Comparison of ENCODE assay signal across 16 cellular contexts in genomic region chr6:158013904-158014504, GRCh38. TPM values are rescaled to one million over a fixed set of nuclear protein-coding genes. Genes with fewer than 3 reads are reported as not detected.
DNase-seq lines count a peak whose midpoint lies in the region; ATAC-seq and TF ChIP-seq lines count a peak whose summit lies in the region.
"Had no signal": no experiment of that assay in that cellular context is flagged by ENCODE, and none has a peak within 500 bp of the region (broad histone marks: within the 10 kb centered on the region; RNA-seq: fewer than 3 reads in every experiment).

No MANE protein-coding gene starts in this region.

- TF ChIP-seq CTCF in WERI-Rb-1 (IDR thresholded peaks at IDR 0.05; ENCODE audit: low read depth, low read length) (no peak), A673 (conservative IDR thresholded peaks at IDR 0.05; ENCODE audit: low read depth, low read length) (no peak), esophagus squamous epithelium (IDR thresholded peaks at IDR 0.05) (no peak)

- peak; percentile 60 for ATAC-seq in GM18511 (IDR thresholded peaks at IDR 0.05; ENCODE audit: unreplicated experiment)
- no peak for ATAC-seq in naive thymus-derived CD4-positive, alpha-beta T cell
- ATAC-seq: gastrocnemius medialis, pancreas had no signal

- H3K27ac Mint-ChIP-seq in activated CD4-positive, alpha-beta memory T cell treated with anti-CD3 and anti-CD28 coated beads for 36 hours: peak overlapping the region; percentile 12
- no peak overlapping the region for H3K27ac Mint-ChIP-seq in activated CD4-positive, alpha-beta memory T cell treated with anti-CD3 and anti-CD28 coated beads, Interleukin-2, amount 10 ng/mL, durations not matched to agents 7 days and 5 days
- peak overlapping the region in 6 of 9 donors; percentile 2 to 82 (median 54) for H3K27ac Mint-ChIP-seq in naive thymus-derived CD4-positive, alpha-beta T cell

- CTCF ChIA-PET in activated CD4-positive, alpha-beta memory T cell treated with anti-CD3 and anti-CD28 coated beads for 36 hours (lab: Charles Lee): interaction anchor here (0.6 to 3.6 kb wide), 3 partner anchors 12 to 42 kb away, joined by 3 to 28 read pairs (median 3); no protein-coding TSS in a partner anchor
- CTCF ChIA-PET in activated CD4-positive, alpha-beta memory T cell treated with anti-CD3 and anti-CD28 coated beads, Interleukin-2, amount 10 ng/mL, durations not matched to agents 7 days and 5 days (lab: Charles Lee): interaction anchor here (2.3 to 2.4 kb wide), 2 partner anchors 12 kb away, joined by 17 to 24 read pairs; no protein-coding TSS in a partner anchor
- CTCF ChIA-PET in naive thymus-derived CD4-positive, alpha-beta T cell (lab: Charles Lee): interaction anchor here (1.6 to 4.1 kb wide), 3 partner anchors 12 to 58 kb away, joined by 3 to 21 read pairs (median 20); no protein-coding TSS in a partner anchor
- CTCF ChIA-PET in A673 (lab: Charles Lee): interaction anchor here (1.2 kb wide), 1 partner anchor 13 kb away, joined by 4 read pairs; no protein-coding TSS in a partner anchor

- 80 to 93% methylated on average over 4 of the region's 4 CpGs for WGBS in esophagus squamous epithelium, 2 donors

- no TSS peak for BruUV-seq in A673 (replicated peaks; lab: Mats Ljungman, UMichigan)

- H3K4me1 ChIP-seq in naive thymus-derived CD4-positive, alpha-beta T cell (ENCODE audit: control insufficient read depth in 2 of 2, insufficient read depth in 2 of 2, low read length in 2 of 2): peaks cover 11 to 43% of the 10 kb centered on the region in 2 donors
- H3K4me1 ChIP-seq in A673 (ENCODE audit: insufficient read depth, low read length, poor library complexity, severe bottlenecking) (peaks cover 70% of the 10 kb centered on the region), esophagus squamous epithelium (peaks cover 7 to 53% (median 8%) of the 10 kb centered on the region in 3 donors)

- H3K27me3 ChIP-seq in WERI-Rb-1 (ENCODE audit: insufficient read depth, low read depth, severe bottlenecking): no peaks in the 10 kb centered on the region
- no peaks in the 10 kb centered on the region for H3K27me3 ChIP-seq in naive thymus-derived CD4-positive, alpha-beta T cell (ENCODE audit: control insufficient read depth in 2 of 2, insufficient read depth in 2 of 2, low read length in 2 of 2)
- no peaks in the 10 kb centered on the region for H3K27me3 ChIP-seq in A673 (replicated peaks; ENCODE audit: insufficient read depth, low read depth, low read length, poor library complexity)
- H3K27me3 ChIP-seq in esophagus squamous epithelium: no peaks in the 10 kb centered on the region
- H3K27me3 ChIP-seq: gastrocnemius medialis, pancreas, vagina had no signal

- peak overlapping the region; percentile 57 for H3K27ac ChIP-seq in WERI-Rb-1
- no peak overlapping the region for H3K27ac ChIP-seq in naive thymus-derived CD4-positive, alpha-beta T cell (ENCODE audit: low read depth, low read length)
- no peak overlapping the region for H3K27ac ChIP-seq in A673 (ENCODE audit: low read depth, low read length, poor library complexity, severe bottlenecking)
- no peak overlapping the region for H3K27ac ChIP-seq in esophagus squamous epithelium
- H3K27ac ChIP-seq: gastrocnemius medialis, vagina had no signal

- intact Hi-C loops in activated CD4-positive, alpha-beta memory T cell treated with anti-CD3 and anti-CD28 coated beads for 36 hours (cut with micrococcal nuclease): no loop called here
- intact Hi-C loops in naive thymus-derived CD4-positive, alpha-beta T cell (cut with micrococcal nuclease): no loop called here
- intact Hi-C loops in A673 (cut with micrococcal nuclease; ENCODE audit: unreplicated experiment) (no loop called here), esophagus squamous epithelium (cut with DNase I) (no loop called here)

- H3K4me1 Mint-ChIP-seq in activated CD4-positive, alpha-beta memory T cell treated with anti-CD3 and anti-CD28 coated beads for 36 hours (ENCODE audit: low read depth): peaks cover 54% of the 10 kb centered on the region
- H3K4me1 Mint-ChIP-seq in activated CD4-positive, alpha-beta memory T cell treated with anti-CD3 and anti-CD28 coated beads, Interleukin-2, amount 10 ng/mL, durations not matched to agents 7 days and 5 days: peaks cover 57% of the 10 kb centered on the region
- peaks cover 48 to 68% (median 61%) of the 10 kb centered on the region in 7 donors for H3K4me1 Mint-ChIP-seq in naive thymus-derived CD4-positive, alpha-beta T cell

- DNase-seq in activated CD4-positive, alpha-beta memory T cell treated with anti-CD3 and anti-CD28 coated beads for 36 hours: no peak
- no peak for DNase-seq in activated CD4-positive, alpha-beta memory T cell treated with anti-CD3 and anti-CD28 coated beads, Interleukin-2, amount 10 ng/mL, durations not matched to agents 7 days and 5 days
- DNase-seq in WERI-Rb-1: no peak
- no peak for DNase-seq in naive thymus-derived CD4-positive, alpha-beta T cell
- no peak for DNase-seq in A673 (ENCODE audit: low spot score)
- DNase-seq in esophagus squamous epithelium (lab: John Stamatoyannopoulos, UW): no peak
- no peak for DNase-seq in SKM-1 (lab: John Stamatoyannopoulos, UW; ENCODE audit: unreplicated experiment)
- DNase-seq: gastrocnemius medialis; mammary epithelial cell; NCI-H526 treated with DMSO at 0.1 percent for 48 hours; SHP77 treated with DMSO at 0.1 percent for 48 hours; stimulated activated CD4-positive, alpha-beta T cell treated with anti-CD3 and anti-CD28 coated beads, Interleukin-2, amount 100 ng/mL, for 24 hours; T-helper 1 cell had no signal

- TF ChIP-seq POLR2A in esophagus squamous epithelium (IDR thresholded peaks at IDR 0.05): no peak

- H3K4me3 Mint-ChIP-seq in activated CD4-positive, alpha-beta memory T cell treated with anti-CD3 and anti-CD28 coated beads for 36 hours: no peak overlapping the region
- no peak overlapping the region for H3K4me3 Mint-ChIP-seq in activated CD4-positive, alpha-beta memory T cell treated with anti-CD3 and anti-CD28 coated beads, Interleukin-2, amount 10 ng/mL, durations not matched to agents 7 days and 5 days
- H3K4me3 Mint-ChIP-seq in naive thymus-derived CD4-positive, alpha-beta T cell: peak overlapping the region in 2 of 10 donors; percentile 2 to 26

- H3K36me3 Mint-ChIP-seq in activated CD4-positive, alpha-beta memory T cell treated with anti-CD3 and anti-CD28 coated beads for 36 hours: peaks cover 3% of the 10 kb centered on the region
- peaks cover 42% of the 10 kb centered on the region for H3K36me3 Mint-ChIP-seq in activated CD4-positive, alpha-beta memory T cell treated with anti-CD3 and anti-CD28 coated beads, Interleukin-2, amount 10 ng/mL, durations not matched to agents 7 days and 5 days (ENCODE audit: low read depth)
- peaks cover 0 to 24% (median 6%) of the 10 kb centered on the region in 5 donors for H3K36me3 Mint-ChIP-seq in naive thymus-derived CD4-positive, alpha-beta T cell

- H3K36me3 ChIP-seq in WERI-Rb-1 (no peaks in the 10 kb centered on the region; the same call in 1 of the 2 replicates), A673 (ENCODE audit: insufficient read depth, low read length, poor library complexity, severe bottlenecking) (no peaks in the 10 kb centered on the region), esophagus squamous epithelium (peaks cover 0 to 6% (median 0%) of the 10 kb centered on the region in 3 donors)
- H3K36me3 ChIP-seq in naive thymus-derived CD4-positive, alpha-beta T cell (ENCODE audit: control insufficient read depth in 2 of 3, insufficient read depth in 3 of 3, low read length in 3 of 3): peaks cover 0 to 21% (median 0%) of the 10 kb centered on the region in 3 experiments
- H3K36me3 ChIP-seq: gastrocnemius medialis, pancreas, vagina had no signal

- H3K9me3 ChIP-seq in WERI-Rb-1 (ENCODE audit: severe bottlenecking) (no peaks in the 10 kb centered on the region), A673 (ENCODE audit: low read depth, low read length, poor library complexity, severe bottlenecking) (no peaks in the 10 kb centered on the region), esophagus squamous epithelium (no peaks in the 10 kb centered on the region)
- no peaks in the 10 kb centered on the region for H3K9me3 ChIP-seq in naive thymus-derived CD4-positive, alpha-beta T cell (ENCODE audit: control insufficient read depth in 2 of 3, low read length in 3 of 3)
- H3K9me3 ChIP-seq: gastrocnemius medialis, pancreas, vagina had no signal

- POLR2A ChIA-PET in activated CD4-positive, alpha-beta memory T cell treated with anti-CD3 and anti-CD28 coated beads for 36 hours (lab: Charles Lee): interaction anchor here (0.8 to 1.3 kb wide), 2 partner anchors 11 to 12 kb away, joined by 3 to 6 read pairs; no protein-coding TSS in a partner anchor
- POLR2A ChIA-PET in activated CD4-positive, alpha-beta memory T cell treated with anti-CD3 and anti-CD28 coated beads, Interleukin-2, amount 10 ng/mL, durations not matched to agents 7 days and 5 days (lab: Charles Lee): interaction anchor here (0.7 to 1.5 kb wide), 2 partner anchors 11 to 12 kb away, joined by 3 to 5 read pairs; no protein-coding TSS in a partner anchor
- POLR2A ChIA-PET in naive thymus-derived CD4-positive, alpha-beta T cell (lab: Charles Lee): interaction anchor here (0.6 to 2.9 kb wide), 2 partner anchors 12 to 1777 kb away, joined by 3 to 12 read pairs; no protein-coding TSS in a partner anchor
- POLR2A ChIA-PET in A673 (lab: Charles Lee; ENCODE audit: low non-redundant PET): no interaction called here

- no peak overlapping the region for H3K4me3 ChIP-seq in WERI-Rb-1 (ENCODE audit: low read depth, low read length)
- H3K4me3 ChIP-seq in naive thymus-derived CD4-positive, alpha-beta T cell (ENCODE audit: low read length): no peak overlapping the region
- no peak overlapping the region for H3K4me3 ChIP-seq in A673 (ENCODE audit: low read depth, low read length, poor library complexity, severe bottlenecking)
- H3K4me3 ChIP-seq in esophagus squamous epithelium: no peak overlapping the region
- H3K4me3 ChIP-seq: gastrocnemius medialis, pancreas, vagina had no signal

- H3K9me3 Mint-ChIP-seq in activated CD4-positive, alpha-beta memory T cell treated with anti-CD3 and anti-CD28 coated beads for 36 hours: no peaks in the 10 kb centered on the region
- no peaks in the 10 kb centered on the region for H3K9me3 Mint-ChIP-seq in activated CD4-positive, alpha-beta memory T cell treated with anti-CD3 and anti-CD28 coated beads, Interleukin-2, amount 10 ng/mL, durations not matched to agents 7 days and 5 days
- H3K9me3 Mint-ChIP-seq in naive thymus-derived CD4-positive, alpha-beta T cell: peaks cover 0 to under 1% (median 0%) of the 10 kb centered on the region in 11 donors

- no peaks in the 10 kb centered on the region for H3K27me3 Mint-ChIP-seq in activated CD4-positive, alpha-beta memory T cell treated with anti-CD3 and anti-CD28 coated beads for 36 hours
- H3K27me3 Mint-ChIP-seq in activated CD4-positive, alpha-beta memory T cell treated with anti-CD3 and anti-CD28 coated beads, Interleukin-2, amount 10 ng/mL, durations not matched to agents 7 days and 5 days: no peaks in the 10 kb centered on the region
- no peaks in the 10 kb centered on the region for H3K27me3 Mint-ChIP-seq in naive thymus-derived CD4-positive, alpha-beta T cell

RNA-seq across cellular contexts. Expression of gene SYNJ2, which starts 32.3 kb away (rescaled TPM):
- 10 to 100 TPM; 32.2 to 32.3 TPM for total RNA-seq in activated CD4-positive, alpha-beta memory T cell treated with anti-CD3 and anti-CD28 coated beads for 36 hours
- total RNA-seq in activated CD4-positive, alpha-beta memory T cell treated with anti-CD3 and anti-CD28 coated beads, Interleukin-2, amount 10 ng/mL, durations not matched to agents 7 days and 5 days: 10 to 100 TPM; 36.8 to 39.1 TPM
- 10 to 100 TPM; 22.4 to 36.6 (median 22.5) TPM for total RNA-seq in naive thymus-derived CD4-positive, alpha-beta T cell
- 10 to 100 TPM; 12.0 to 18.0 TPM for polyA plus RNA-seq in naive thymus-derived CD4-positive, alpha-beta T cell
- total RNA-seq in A673 (2021) (34.5 and 37.0 TPM in 2 replicates), esophagus squamous epithelium (10 to 100 TPM in 2 of 4 donors, 1 to 10 TPM in 2; 6.6 to 15.6 (median 9.8) TPM)
